ENCODE assay signal across 22 cellular contexts in the genomic region with DNA sequence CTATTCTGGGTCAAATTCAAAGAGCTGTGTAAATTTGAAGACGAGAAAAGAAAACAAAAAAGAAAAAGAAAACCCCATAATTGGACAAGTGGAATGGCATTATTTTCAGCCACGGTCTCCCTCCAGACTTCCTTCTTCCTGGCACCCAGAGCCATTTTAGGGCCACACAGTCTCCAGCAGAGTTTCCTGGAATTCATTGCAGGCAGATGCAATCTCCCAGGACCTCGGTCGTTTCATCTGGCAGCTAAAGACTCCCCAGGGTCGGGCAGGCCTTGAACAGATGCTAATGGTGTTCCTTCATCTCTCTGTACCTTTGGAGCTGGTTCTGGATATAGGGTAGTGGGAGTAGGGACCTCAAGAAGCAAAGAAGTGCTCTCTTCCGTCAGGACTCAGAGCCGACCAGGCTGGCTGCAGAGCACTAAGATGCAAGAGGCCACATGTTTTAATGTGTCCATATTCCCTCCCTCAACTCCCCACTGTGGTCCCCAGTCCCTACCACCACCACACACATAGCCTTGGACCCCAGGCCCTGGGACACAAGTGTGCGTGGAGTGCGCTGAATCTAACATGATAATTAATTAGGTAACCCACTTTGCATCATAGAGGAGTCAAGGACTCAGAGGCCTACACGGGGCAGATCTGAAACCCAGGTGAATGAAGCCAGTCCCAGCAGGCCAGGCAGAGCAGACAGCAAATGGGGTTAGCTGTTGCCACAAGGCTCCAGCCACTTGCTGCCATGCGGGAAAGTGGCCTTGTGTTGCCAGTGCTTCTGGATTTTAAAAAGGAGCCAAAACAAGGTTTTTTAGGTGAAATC.
A peak's percentile ranks its signal among the peaks of the same experiment; 100 is the strongest.
DNase-seq lines count a peak whose midpoint lies in the region; ATAC-seq and TF ChIP-seq lines count a peak whose summit lies in the region.
"Had no signal": no experiment of that assay in that cellular context is flagged by ENCODE, and none has a peak within 500 bp of the region (broad histone marks: within the 10 kb centered on the region; RNA-seq: fewer than 3 reads in every experiment).

No MANE protein-coding gene starts in this region.

- H3K4me1 Mint-ChIP-seq in endothelial cell (ENCODE audit: unreplicated experiment): peaks cover 43% of the 10 kb centered on the region
- H3K4me1 Mint-ChIP-seq in stimulated activated naive B cell treated with anti-CD40 and anti-IgM and Interleukin-4, amounts not matched to agents 10 μg/mL and 1 μg/mL and 100 μg/mL, for 72 hours: peaks cover 0 to 2% of the 10 kb centered on the region in 2 donors

- no peak overlapping the region for H3K18ac ChIP-seq in trophoblast cell (ENCODE audit: low read length)

- H3K79me1 ChIP-seq in trophoblast cell (ENCODE audit: low read length): no peaks in the 10 kb centered on the region

- no peak overlapping the region for H2AK5ac ChIP-seq in trophoblast cell (ENCODE audit: low read length)

- H3K27me3 ChIP-seq in OCI-LY3 (ENCODE audit: low read depth, low read length) (no peaks in the 10 kb centered on the region), trophoblast cell (ENCODE audit: insufficient read depth, low read length) (no peaks in the 10 kb centered on the region)
- H3K27me3 ChIP-seq: BE2C, MG63 had no signal

- H3K27me3 Mint-ChIP-seq in endothelial cell (ENCODE audit: unreplicated experiment): peaks cover 3% of the 10 kb centered on the region
- H3K27me3 Mint-ChIP-seq in stimulated activated naive B cell treated with anti-CD40 and anti-IgM and Interleukin-4, amounts not matched to agents 10 μg/mL and 1 μg/mL and 100 μg/mL, for 72 hours: peaks cover 0 to 5% of the 10 kb centered on the region in 2 donors

- H3K14ac ChIP-seq in trophoblast cell (ENCODE audit: low read length): no peak overlapping the region

- no peaks in the 10 kb centered on the region for H3K36me3 ChIP-seq in OCI-LY3 (replicated peaks; ENCODE audit: low read depth, low read length)
- H3K36me3 ChIP-seq in trophoblast cell (ENCODE audit: control insufficient read depth in 1 of 2, insufficient read depth in 2 of 2, low read length in 2 of 2): no peaks in the 10 kb centered on the region
- H3K36me3 ChIP-seq: BE2C, HAP-1, MG63 had no signal

- peak overlapping the region; percentile 14; the same call in 1 of the 2 replicates for H3K9ac ChIP-seq in OCI-LY3 (ENCODE audit: low read length)
- H3K9ac ChIP-seq in trophoblast cell (ENCODE audit: low read length): no peak overlapping the region
- H3K9ac ChIP-seq: SK-N-SH had no signal

- H2AFZ ChIP-seq in OCI-LY3 (ENCODE audit: low read depth, low read length) (peak overlapping the region; percentile 61), trophoblast cell (ENCODE audit: insufficient read depth, low read length, poor library complexity) (peak overlapping the region; percentile 53)
- H2AFZ ChIP-seq: PC-9 had no signal

- no peaks in the 10 kb centered on the region for H3K79me2 ChIP-seq in OCI-LY3 (ENCODE audit: low read length)
- H3K79me2 ChIP-seq in trophoblast cell (ENCODE audit: control insufficient read depth, insufficient read depth, low read length, poor library complexity): no peaks in the 10 kb centered on the region

- peak overlapping the region; percentile 52 for H3K27ac Mint-ChIP-seq in endothelial cell (ENCODE audit: unreplicated experiment)
- H3K27ac Mint-ChIP-seq in stimulated activated naive B cell treated with anti-CD40 and anti-IgM and Interleukin-4, amounts not matched to agents 10 μg/mL and 1 μg/mL and 100 μg/mL, for 72 hours: peak overlapping the region; percentile 20

- TF ChIP-seq CTCF in OCI-LY3 (IDR thresholded peaks at IDR 0.05; ENCODE audit: low read depth, low read length): no peak
- no peak for TF ChIP-seq CTCF in endothelial cell (IDR thresholded peaks at IDR 0.05; ENCODE audit: unreplicated experiment)
- TF ChIP-seq CTCF in GM10266 (IDR thresholded peaks at IDR 0.05; ENCODE audit: control insufficient read depth, insufficient read depth, low read depth, missing control alignments): no peak

- ATAC-seq in stimulated activated naive B cell treated with anti-CD40 and anti-IgM and Interleukin-4, amounts not matched to agents 10 μg/mL and 1 μg/mL and 100 μg/mL, for 72 hours (replicated peaks): no peak

- peak overlapping the region; percentile 56 for H3K4me2 ChIP-seq in OCI-LY3 (ENCODE audit: low read length)
- H3K4me2 ChIP-seq in trophoblast cell (ENCODE audit: low read length): no peak overlapping the region
- H3K4me2 ChIP-seq: PC-9, SK-N-SH had no signal

- no peaks in the 10 kb centered on the region for H3K36me3 Mint-ChIP-seq in endothelial cell (ENCODE audit: low read depth, unreplicated experiment)
- no peaks in the 10 kb centered on the region for H3K36me3 Mint-ChIP-seq in stimulated activated naive B cell treated with anti-CD40 and anti-IgM and Interleukin-4, amounts not matched to agents 10 μg/mL and 1 μg/mL and 100 μg/mL, for 72 hours

- no peak overlapping the region for H4K12ac ChIP-seq in trophoblast cell (ENCODE audit: low read depth, low read length)

- H3K4me3 ChIP-seq in OCI-LY3 (ENCODE audit: low read length) (no peak overlapping the region), trophoblast cell (ENCODE audit: low read depth, low read length) (no peak overlapping the region)
- H3K4me3 ChIP-seq: HAP-1, MG63, PC-9 had no signal

- peak overlapping the region; percentile 17 for H4K8ac ChIP-seq in trophoblast cell (ENCODE audit: low read depth, low read length)

- WGBS in trophoblast cell (ENCODE audit: extremely low coverage, insufficient coverage, insufficient read length): no CpG with 5 or more reads among the region's 11 CpGs

- peaks cover 38% of the 10 kb centered on the region for H3K4me1 ChIP-seq in OCI-LY3 (ENCODE audit: low read length)
- H3K4me1 ChIP-seq in trophoblast cell (ENCODE audit: control insufficient read depth in 1 of 2, insufficient read depth in 2 of 2, low read length in 2 of 2): peaks cover 0 to 2% of the 10 kb centered on the region in 2 experiments
- H3K4me1 ChIP-seq: HAP-1 had no signal

- H3K4me3 Mint-ChIP-seq in endothelial cell (ENCODE audit: unreplicated experiment): no peak overlapping the region
- no peak overlapping the region for H3K4me3 Mint-ChIP-seq in stimulated activated naive B cell treated with anti-CD40 and anti-IgM and Interleukin-4, amounts not matched to agents 10 μg/mL and 1 μg/mL and 100 μg/mL, for 72 hours

- H2BK12ac ChIP-seq in trophoblast cell (ENCODE audit: low read length): no peak overlapping the region

- H3K9me3 ChIP-seq in OCI-LY3 (ENCODE audit: insufficient read depth, low read length): no peaks in the 10 kb centered on the region
- no peaks in the 10 kb centered on the region for H3K9me3 ChIP-seq in trophoblast cell (ENCODE audit: insufficient read depth, low read depth, low read length)
- H3K9me3 ChIP-seq: BE2C, HAP-1, MG63, SK-N-SH had no signal

- no peak overlapping the region for H2BK120ac ChIP-seq in trophoblast cell (ENCODE audit: insufficient read depth, low read length, poor library complexity)

- DNase-seq in endothelial cell (ENCODE audit: low spot score) (no peak), trophoblast cell (no peak), GM10266 (ENCODE audit: extremely low spot score) (no peak), hepatic stellate cell (ENCODE audit: low spot score) (no peak), HK-2 (ENCODE audit: unreplicated experiment) (no peak)
- DNase-seq in stimulated activated naive B cell treated with anti-CD40 and anti-IgM and Interleukin-4, amounts not matched to agents 10 μg/mL and 1 μg/mL and 100 μg/mL, for 72 hours: no peak
- DNase-seq: BE2C, EL, GF-D8, MG63, NCI-H1048, NCI-H1417 treated with DMSO at 0.1 percent for 48 hours, NCI-H187 treated with DMSO at 0.1 percent for 48 hours, NCI-H2107, NCI-H446 treated with DMSO at 0.1 percent for 48 hours, NCI-H526 treated with DMSO at 0.1 percent for 48 hours, PC-9, SHP77 treated with DMSO at 0.1 percent for 48 hours, SK-N-SH had no signal

- H3K9me3 Mint-ChIP-seq in endothelial cell (ENCODE audit: unreplicated experiment): no peaks in the 10 kb centered on the region
- peaks cover 0 to 3% of the 10 kb centered on the region in 2 donors for H3K9me3 Mint-ChIP-seq in stimulated activated naive B cell treated with anti-CD40 and anti-IgM and Interleukin-4, amounts not matched to agents 10 μg/mL and 1 μg/mL and 100 μg/mL, for 72 hours

- peak overlapping the region; percentile 5 for H4K91ac ChIP-seq in trophoblast cell (ENCODE audit: low read depth, low read length)

- no peak overlapping the region for H3K4ac ChIP-seq in trophoblast cell (ENCODE audit: low read depth, low read length)

- no peak overlapping the region for H3K23ac ChIP-seq in trophoblast cell (ENCODE audit: low read length)

- no peaks in the 10 kb centered on the region for H4K20me1 ChIP-seq in OCI-LY3 (ENCODE audit: insufficient read depth, low read length)

- H3K27ac ChIP-seq in OCI-LY3 (ENCODE audit: low read length) (peak overlapping the region; percentile 80), trophoblast cell (ENCODE audit: low read depth, low read length) (no peak overlapping the region)
- H3K27ac ChIP-seq: PC-9, RWPE1 had no signal

- no peak overlapping the region for H2BK5ac ChIP-seq in trophoblast cell (ENCODE audit: low read depth, low read length, poor library complexity)
